28 cellular contexts compared by ENCODE assay signal in genomic region chr17:6056104-6056503, GRCh38. TPM values are rescaled to one million over a fixed set of nuclear protein-coding genes. Genes with fewer than 3 reads are reported as not detected.
"Had no signal": no experiment of that assay in that cellular context is flagged by ENCODE, and none has a peak within 500 bp of the region (broad histone marks: within the 10 kb centered on the region; RNA-seq: fewer than 3 reads in every experiment).

No MANE protein-coding gene starts in this region.

- H3K9me3 ChIP-seq: left lung, lower lobe of right lung, pancreas, prostate gland, sigmoid colon, spleen, suprapubic skin, thoracic aorta, tibial artery, upper lobe of right lung had no signal

- H3K36me3 Mint-ChIP-seq: naive thymus-derived CD8-positive, alpha-beta T cell; stimulated activated effector memory CD8-positive, alpha-beta T cell treated with anti-CD3 and anti-CD28 coated beads, Interleukin-12 subunit alpha, Interleukin-12 subunit beta, amount 100 ng/mL, for 72 hours had no signal

- FAIRE-seq: keratinocyte, pancreas, small intestine, urothelium cell line had no signal

- ATAC-seq: left colon; left lung; lower lobe of right lung; naive thymus-derived CD8-positive, alpha-beta T cell; pancreas; right cardiac atrium; stimulated activated effector memory CD8-positive, alpha-beta T cell treated with anti-CD3 and anti-CD28 coated beads, Interleukin-12 subunit alpha, Interleukin-12 subunit beta, amount 100 ng/mL, for 72 hours; upper lobe of right lung had no signal

- H3K36me3 ChIP-seq: left lung, lower lobe of right lung, pancreas, prostate gland, sigmoid colon, spleen, suprapubic skin, thoracic aorta, tibial artery, upper lobe of right lung had no signal

- H3K4me1 Mint-ChIP-seq: stimulated activated effector memory CD8-positive, alpha-beta T cell treated with anti-CD3 and anti-CD28 coated beads, Interleukin-12 subunit alpha, Interleukin-12 subunit beta, amount 100 ng/mL, for 72 hours had no signal

- H3K4me1 ChIP-seq: left lung, lower lobe of right lung, pancreas, prostate gland, sigmoid colon, spleen, suprapubic skin, upper lobe of right lung had no signal

- H3K27ac ChIP-seq: left lung, lower lobe of right lung, pancreas, prostate gland, sigmoid colon, spleen, suprapubic skin, thoracic aorta, tibial artery, upper lobe of right lung had no signal

- H3K27me3 ChIP-seq: pancreas had no signal

- H3K27ac Mint-ChIP-seq: stimulated activated effector memory CD8-positive, alpha-beta T cell treated with anti-CD3 and anti-CD28 coated beads, Interleukin-12 subunit alpha, Interleukin-12 subunit beta, amount 100 ng/mL, for 72 hours; stimulated activated naive CD8-positive, alpha-beta T cell treated with anti-CD3 and anti-CD28 coated beads, Interleukin-15, Interleukin-2, amounts not matched to agents 100 ng/mL and 50 ng/mL, for 24 hours had no signal

- DNase-seq: hippocampal formation; left colon; left lung; lower lobe of right lung; mammary epithelial cell; mesenchymal stem cell; naive thymus-derived CD8-positive, alpha-beta T cell; nucleus accumbens; pancreas; retina; right cardiac atrium; sigmoid colon; small intestine; stimulated activated CD4-positive, alpha-beta T cell treated with anti-CD3 and anti-CD28 coated beads, Interleukin-4, amount 100 ng/mL, for 24 hours; stimulated activated naive CD4-positive, alpha-beta T cell; tibial artery; trophoblast cell; upper lobe of right lung had no signal

- H3K9me3 Mint-ChIP-seq: naive thymus-derived CD8-positive, alpha-beta T cell; nephron; stimulated activated effector memory CD8-positive, alpha-beta T cell treated with anti-CD3 and anti-CD28 coated beads, Interleukin-12 subunit alpha, Interleukin-12 subunit beta, amount 100 ng/mL, for 72 hours; stimulated activated naive CD8-positive, alpha-beta T cell treated with anti-CD3 and anti-CD28 coated beads, Interleukin-15, Interleukin-2, amounts not matched to agents 100 ng/mL and 50 ng/mL, for 24 hours had no signal

- H3K4me3 Mint-ChIP-seq: naive thymus-derived CD8-positive, alpha-beta T cell; nephron; stimulated activated effector memory CD8-positive, alpha-beta T cell treated with anti-CD3 and anti-CD28 coated beads, Interleukin-12 subunit alpha, Interleukin-12 subunit beta, amount 100 ng/mL, for 72 hours; stimulated activated naive CD8-positive, alpha-beta T cell treated with anti-CD3 and anti-CD28 coated beads, Interleukin-15, Interleukin-2, amounts not matched to agents 100 ng/mL and 50 ng/mL, for 24 hours had no signal

- H3K4me3 ChIP-seq: left lung, lower lobe of right lung, pancreas, prostate gland, sigmoid colon, spleen, suprapubic skin, thoracic aorta, tibial artery, upper lobe of right lung had no signal

RNA-seq across cellular contexts. Expression of gene WSCD1, which starts 14.1 kb away (rescaled TPM):
- total RNA-seq: mammary epithelial cell; naive thymus-derived CD8-positive, alpha-beta T cell; osteoblast had no signal
- polyA plus RNA-seq: keratinocyte; mammary epithelial cell; naive thymus-derived CD8-positive, alpha-beta T cell had no signal
